Comparison of ENCODE assay signal across 8 cellular contexts in the genomic region with DNA sequence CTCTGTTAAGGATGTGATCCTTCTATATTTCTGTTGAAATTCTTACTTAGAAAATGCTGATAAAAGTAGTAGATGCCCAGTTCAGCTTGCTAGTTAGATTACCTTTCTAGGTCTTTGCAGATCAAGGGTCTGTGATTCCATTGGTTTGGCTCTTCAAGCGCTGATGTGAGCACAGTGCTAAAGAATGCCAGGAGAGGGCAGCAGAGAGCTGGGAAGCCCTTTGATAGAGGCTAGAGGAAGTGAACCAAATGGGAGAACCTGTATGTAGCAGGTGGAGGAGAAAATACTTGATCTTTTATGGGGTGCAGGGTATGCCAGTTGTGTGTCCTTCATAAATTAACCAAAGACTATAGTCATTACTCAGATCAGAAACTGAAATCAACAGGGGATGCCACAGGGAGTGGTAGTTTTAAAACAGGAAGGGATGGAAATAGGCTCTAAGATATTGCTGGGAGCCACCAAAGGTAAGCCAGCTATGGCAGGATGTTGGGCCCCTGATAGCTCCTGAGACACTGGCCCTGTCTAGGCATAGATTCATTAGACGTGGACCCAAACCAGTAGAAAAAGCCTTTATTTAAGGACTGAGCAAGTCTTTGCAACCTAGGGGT.
DNase-seq lines count a peak whose midpoint lies in the region; ATAC-seq and TF ChIP-seq lines count a peak whose summit lies in the region.

No MANE protein-coding gene starts in this region.

- H3K27me3 ChIP-seq in Panc1 (ENCODE audit: control insufficient read depth, insufficient read depth, low read length) (no peaks in the 10 kb centered on the region), gastroesophageal sphincter (peaks cover under 1% of the 10 kb centered on the region), osteoblast (ENCODE audit: insufficient read depth, low read length) (no peaks in the 10 kb centered on the region), vagina (no peaks in the 10 kb centered on the region)

- BruUV-seq in Panc1 (replicated peaks; lab: Mats Ljungman, UMichigan), result no TSS peak

- H3K9me3 ChIP-seq in Panc1 (ENCODE audit: control insufficient read depth, insufficient read depth, low read depth, low read length), result no peaks in the 10 kb centered on the region
- H3K9me3 ChIP-seq in gastroesophageal sphincter, result no peaks in the 10 kb centered on the region
- no peaks in the 10 kb centered on the region for H3K9me3 ChIP-seq in osteoblast (ENCODE audit: low read depth, low read length)
- H3K9me3 ChIP-seq in vagina, result no peaks in the 10 kb centered on the region

- no peak for TF ChIP-seq POLR2A in gastroesophageal sphincter (IDR thresholded peaks at IDR 0.05)
- TF ChIP-seq POLR2A in vagina (IDR thresholded peaks at IDR 0.05), result no peak

- WGBS in gastroesophageal sphincter (ENCODE audit: low coverage in 1 of 2), 2 donors, result 13 to 14% methylated on average over 2 of the region's 2 CpGs

- intact Hi-C loops in Panc1 (cut with micrococcal nuclease; ENCODE audit: unreplicated experiment), result loop anchor here (10.0 kb wide), 3 partner anchors 193 to 1673 kb away; no protein-coding TSS in a partner anchor
- intact Hi-C loops in vagina (cut with DNase I), result no loop called here

- H4K20me1 ChIP-seq in osteoblast (ENCODE audit: insufficient read depth, low read length), result no peaks in the 10 kb centered on the region

- no peaks in the 10 kb centered on the region for H3K4me1 Mint-ChIP-seq in activated T-helper 17 cell treated with anti-CD3 and anti-CD28 coated beads, Interleukin-2, amount 50 U/mL, for 72 hours

- H3K4me3 ChIP-seq in Panc1 (ENCODE audit: low read depth in 2 of 2, low read length in 2 of 2), result no peak overlapping the region
- H3K4me3 ChIP-seq in gastroesophageal sphincter, result no peak overlapping the region
- no peak overlapping the region for H3K4me3 ChIP-seq in osteoblast (ENCODE audit: insufficient read depth, low read length)
- no peak overlapping the region for H3K4me3 ChIP-seq in vagina

- TF ChIP-seq CTCF in Panc1 (IDR thresholded peaks at IDR 0.05) (peak; percentile 90), gastroesophageal sphincter (IDR thresholded peaks at IDR 0.05) (peak; percentile 47 to 81 (median 57)), osteoblast (IDR thresholded peaks at IDR 0.05; ENCODE audit: extremely low read depth, low read depth, low read length) (peak; percentile 74), vagina (IDR thresholded peaks at IDR 0.05) (peak; percentile 34 to 74 (median 58))

- H3K79me2 ChIP-seq in osteoblast (ENCODE audit: insufficient read depth, low read length), result no peaks in the 10 kb centered on the region

- DNase-seq in ELR (ENCODE audit: low read depth) (peak; percentile 50), KG1 (lab: John Stamatoyannopoulos, UW) (peak; percentile 24), Panc1 (ENCODE audit: low read depth, low spot score) (peak; percentile 36), osteoblast (ENCODE audit: insufficient read length, low spot score, missing footprints) (no peak), vagina (ENCODE audit: extremely low spot score in 2 of 2) (no peak)

- H3K27ac ChIP-seq in Panc1 (ENCODE audit: low read length), result no peak overlapping the region
- no peak overlapping the region for H3K27ac ChIP-seq in gastroesophageal sphincter
- H3K27ac ChIP-seq in osteoblast (ENCODE audit: low read depth, low read length), result no peak overlapping the region
- no peak overlapping the region for H3K27ac ChIP-seq in vagina

- in situ Hi-C loops in Panc1 (cut with HindIII; ENCODE audit: low pct_unique_long_range_greater_than_20kb, low sequenced_read_pairs), result no loop called here

- TF ChIP-seq EP300 in gastroesophageal sphincter (IDR thresholded peaks at IDR 0.05), result no peak

- H3K36me3 Mint-ChIP-seq in activated T-helper 17 cell treated with anti-CD3 and anti-CD28 coated beads, Interleukin-2, amount 50 U/mL, for 72 hours (ENCODE audit: low read depth), result no peaks in the 10 kb centered on the region

- H3K9me3 Mint-ChIP-seq in activated T-helper 17 cell treated with anti-CD3 and anti-CD28 coated beads, Interleukin-2, amount 50 U/mL, for 72 hours, result no peaks in the 10 kb centered on the region

- ATAC-seq in GM21737 (IDR thresholded peaks at IDR 0.05; ENCODE audit: unreplicated experiment), result peak; percentile 83
- ATAC-seq in Panc1, result peak; percentile 96
- peak; percentile 57 for ATAC-seq in activated T-helper 17 cell treated with anti-CD3 and anti-CD28 coated beads, Interleukin-2, amount 50 U/mL, for 72 hours (replicated peaks)
- ATAC-seq in gastroesophageal sphincter, result peak; percentile 55

- H3K4me2 ChIP-seq in osteoblast (ENCODE audit: insufficient read depth, low read length), result no peak overlapping the region

- no peak overlapping the region for H2AFZ ChIP-seq in osteoblast (ENCODE audit: low read length)

- H3K27me3 Mint-ChIP-seq in activated T-helper 17 cell treated with anti-CD3 and anti-CD28 coated beads, Interleukin-2, amount 50 U/mL, for 72 hours, result no peaks in the 10 kb centered on the region

- CTCF ChIA-PET in Panc1 (lab: Charles Lee), result no interaction called here

- POLR2A ChIA-PET in Panc1 (lab: Charles Lee), result no interaction called here

- no peak overlapping the region for H3K4me3 Mint-ChIP-seq in activated T-helper 17 cell treated with anti-CD3 and anti-CD28 coated beads, Interleukin-2, amount 50 U/mL, for 72 hours

- no peak overlapping the region for H3K27ac Mint-ChIP-seq in activated T-helper 17 cell treated with anti-CD3 and anti-CD28 coated beads, Interleukin-2, amount 50 U/mL, for 72 hours

- H3K4me1 ChIP-seq in Panc1 (ENCODE audit: control insufficient read depth, insufficient read depth, low read length) (no peaks in the 10 kb centered on the region), gastroesophageal sphincter (no peaks in the 10 kb centered on the region), osteoblast (ENCODE audit: insufficient read depth, low read length) (no peaks in the 10 kb centered on the region), vagina (no peaks in the 10 kb centered on the region)

- H3K36me3 ChIP-seq in Panc1 (ENCODE audit: control insufficient read depth, insufficient read depth, low read length) (no peaks in the 10 kb centered on the region), gastroesophageal sphincter (no peaks in the 10 kb centered on the region), osteoblast (ENCODE audit: insufficient read depth, low read length) (no peaks in the 10 kb centered on the region), vagina (no peaks in the 10 kb centered on the region)

Comparison
In these comparisons a context has a peak if more than half of its experiments do, and no peak if none do; other contexts are left out.
1. DNase-seq: peak in ELR (single experiment), KG1 (single experiment) and Panc1 (single experiment); none in osteoblast (single experiment) and vagina (0 of 2).
2. Peak in every context shown above with its lines, with median percentiles within 50 percentile points of each other: ATAC-seq and CTCF ChIP-seq.